23 cellular contexts compared by ENCODE assay signal in genomic region chr1:155527672-155528071, GRCh38. TPM values are rescaled to one million over a fixed set of nuclear protein-coding genes. Genes with fewer than 3 reads are reported as not detected.
DNase-seq lines count a peak whose midpoint lies in the region; ATAC-seq, FAIRE-seq and TF ChIP-seq lines count a peak whose summit lies in the region.
"Had no signal": no experiment of that assay in that cellular context is flagged by ENCODE, and none has a peak within 500 bp of the region (broad histone marks: within the 10 kb centered on the region; RNA-seq: fewer than 3 reads in every experiment).

No MANE protein-coding gene starts in this region.

- H3K4me3 Mint-ChIP-seq in CD14-positive monocyte (no peak overlapping the region), WTC11 (no peak overlapping the region)
- no peak overlapping the region for H3K4me3 Mint-ChIP-seq in activated CD4-positive, alpha-beta T cell treated with anti-CD3 and anti-CD28 coated beads, Interleukin-2, amount 10 ng/mL, durations not matched to agents 7 days and 5 days
- H3K4me3 Mint-ChIP-seq: brain; effector memory CD8-positive, alpha-beta T cell; natural killer cell; T-helper 17 cell had no signal

- TF ChIP-seq CTCF in CD14-positive monocyte (IDR thresholded peaks at IDR 0.05) (no peak), WTC11 (IDR thresholded peaks at IDR 0.05) (no peak), HepG2 (CRISPR knock-in tag; IDR thresholded peaks at IDR 0.05) (no peak)

- ATAC-seq in WTC11 (no peak), HepG2 (no peak)
- ATAC-seq: effector memory CD8-positive, alpha-beta T cell; natural killer cell; Panc1; T-helper 17 cell had no signal

- CTCF ChIA-PET in WTC11 (lab: Charles Lee) (interaction anchor here (0.7 to 0.8 kb wide), 2 partner anchors 12 to 201 kb away, joined by 4 to 5 read pairs; no protein-coding TSS in a partner anchor), HepG2 (lab: Yijun Ruan, JAX; ENCODE audit: low intra/inter-chr PET ratio, low total read pairs) (no interaction called here)
- CTCF ChIA-PET in activated CD4-positive, alpha-beta T cell treated with anti-CD3 and anti-CD28 coated beads, Interleukin-2, amount 10 ng/mL, durations not matched to agents 7 days and 5 days (lab: Charles Lee): interaction anchor here (0.6 to 1.0 kb wide), 4 partner anchors 9 to 109 kb away, joined by 3 to 5 read pairs (median 4); no protein-coding TSS in a partner anchor

- H3K4me2 ChIP-seq in Karpas-422 (ENCODE audit: low read depth, low read length, poor library complexity, severe bottlenecking): peak overlapping the region; percentile 80
- no peak overlapping the region for H3K4me2 ChIP-seq in HepG2 (ENCODE audit: low read depth, low read length)
- H3K4me2 ChIP-seq: BLaER1 had no signal

- TF ChIP-seq EP300 in HepG2 (IDR thresholded peaks at IDR 0.05; ENCODE audit: low read depth in 2 of 2, low read length in 2 of 2): no peak
- TF ChIP-seq EP300 in HepG2 (CRISPR knock-in tag; IDR thresholded peaks at IDR 0.05; ENCODE audit: borderline replicate concordance): no peak

- H3K27me3 Mint-ChIP-seq in CD14-positive monocyte (ENCODE audit: low read depth in 3 of 3) (no peaks in the 10 kb centered on the region), WTC11 (ENCODE audit: low read depth) (no peaks in the 10 kb centered on the region)
- H3K27me3 Mint-ChIP-seq in activated CD4-positive, alpha-beta T cell treated with anti-CD3 and anti-CD28 coated beads, Interleukin-2, amount 10 ng/mL, durations not matched to agents 7 days and 5 days: no peaks in the 10 kb centered on the region
- H3K27me3 Mint-ChIP-seq: brain; effector memory CD8-positive, alpha-beta T cell; T-helper 17 cell had no signal

- H3K9ac ChIP-seq in Karpas-422 (ENCODE audit: low read length) (peak overlapping the region; percentile 11; the same call in 1 of the 2 replicates), HepG2 (ENCODE audit: insufficient read depth, low read depth, low read length) (no peak overlapping the region)
- H3K9ac ChIP-seq: BLaER1 had no signal

- H3K4me1 Mint-ChIP-seq in CD14-positive monocyte (peaks cover 26% of the 10 kb centered on the region), WTC11 (peaks cover 14% of the 10 kb centered on the region)
- peaks cover 20% of the 10 kb centered on the region for H3K4me1 Mint-ChIP-seq in activated CD4-positive, alpha-beta T cell treated with anti-CD3 and anti-CD28 coated beads, Interleukin-2, amount 10 ng/mL, durations not matched to agents 7 days and 5 days

- in situ Hi-C loops in HepG2 (cut with HindIII; ENCODE audit: extremely low pct_ligation_motif_present, low pct_unique_long_range_greater_than_20kb): no loop called here

- no peak for TF ChIP-seq RAD21 in HepG2 (CRISPR knock-in tag; IDR thresholded peaks at IDR 0.05)

- POLR2A ChIA-PET in WTC11 (lab: Charles Lee): interaction anchor here (0.6 kb wide), 1 partner anchor 43 kb away, joined by 3 read pairs; no protein-coding TSS in a partner anchor
- POLR2A ChIA-PET in HepG2 (lab: Yijun Ruan, JAX): interaction anchor here (0.6 kb wide), 1 partner anchor 9 kb away, joined by 4 read pairs; no protein-coding TSS in a partner anchor
- POLR2A ChIA-PET in activated CD4-positive, alpha-beta T cell treated with anti-CD3 and anti-CD28 coated beads, Interleukin-2, amount 10 ng/mL, durations not matched to agents 7 days and 5 days (lab: Charles Lee): no interaction called here

- peak overlapping the region; percentile 97 for H3K27ac ChIP-seq in Karpas-422 (ENCODE audit: low read length)
- H3K27ac ChIP-seq in HepG2 (ENCODE audit: extremely low read length, insufficient read depth, low read length): no peak overlapping the region
- H3K27ac ChIP-seq: BLaER1, uterus, WERI-Rb-1 had no signal

- H3K79me2 ChIP-seq in Karpas-422 (ENCODE audit: low read length) (peaks cover 86% of the 10 kb centered on the region), HepG2 (ENCODE audit: insufficient read depth, low read length) (peaks cover 81% of the 10 kb centered on the region)

- H3K9me3 ChIP-seq in Karpas-422 (ENCODE audit: low read length) (no peaks in the 10 kb centered on the region), HepG2 (ENCODE audit: low read length) (no peaks in the 10 kb centered on the region)
- H3K9me3 ChIP-seq: BLaER1, uterus had no signal

- 97% methylated on average over 6 of the region's 6 CpGs for WGBS in HepG2 (ENCODE audit: low lambda C conversion rate)

- FAIRE-seq in HepG2 (lab: Jason Lieb, UNC): no peak
- FAIRE-seq: colon had no signal

- no peaks in the 10 kb centered on the region for H3K9me2 ChIP-seq in Karpas-422 (replicated peaks; ENCODE audit: insufficient read depth, low read length)

- H3K9me3 Mint-ChIP-seq in CD14-positive monocyte (peaks cover 0 to 1% (median 0%) of the 10 kb centered on the region in 7 donors), WTC11 (no peaks in the 10 kb centered on the region)
- H3K9me3 Mint-ChIP-seq in activated CD4-positive, alpha-beta T cell treated with anti-CD3 and anti-CD28 coated beads, Interleukin-2, amount 10 ng/mL, durations not matched to agents 7 days and 5 days: no peaks in the 10 kb centered on the region
- H3K9me3 Mint-ChIP-seq: effector memory CD8-positive, alpha-beta T cell; natural killer cell had no signal

- no peak overlapping the region for H2AFZ ChIP-seq in Karpas-422 (ENCODE audit: low read length)
- H2AFZ ChIP-seq in HepG2 (ENCODE audit: low read length): no peak overlapping the region

- H3K27me3 ChIP-seq in Karpas-422 (ENCODE audit: low read length) (no peaks in the 10 kb centered on the region), HepG2 (ENCODE audit: control insufficient read depth in 1 of 2, insufficient read depth in 2 of 2, low read length in 2 of 2) (no peaks in the 10 kb centered on the region), H7 (ENCODE audit: control insufficient read depth, insufficient read depth, low read length) (no peaks in the 10 kb centered on the region)
- H3K27me3 ChIP-seq: BLaER1, uterus had no signal

- intact Hi-C loops in CD14-positive monocyte (cut with micrococcal nuclease) (no loop called here), HepG2 (cut with micrococcal nuclease; ENCODE audit: unreplicated experiment) (no loop called here)

- peaks cover 78% of the 10 kb centered on the region for H3K4me1 ChIP-seq in Karpas-422 (ENCODE audit: low read length)
- H3K4me1 ChIP-seq in HepG2 (ENCODE audit: insufficient read depth, low read length): peaks cover 30% of the 10 kb centered on the region

- H4K20me1 ChIP-seq in Karpas-422 (ENCODE audit: insufficient read depth, low read depth, low read length) (peaks cover 6% of the 10 kb centered on the region; the same call in 1 of the 2 replicates), HepG2 (ENCODE audit: insufficient read depth, low read length) (peaks cover 7% of the 10 kb centered on the region)

- no peak overlapping the region for H3K27ac Mint-ChIP-seq in CD14-positive monocyte
- H3K27ac Mint-ChIP-seq in WTC11: no peak overlapping the region
- H3K27ac Mint-ChIP-seq in activated CD4-positive, alpha-beta T cell treated with anti-CD3 and anti-CD28 coated beads, Interleukin-2, amount 10 ng/mL, durations not matched to agents 7 days and 5 days: no peak overlapping the region
- H3K27ac Mint-ChIP-seq: brain; effector memory CD8-positive, alpha-beta T cell; natural killer cell; T-helper 17 cell had no signal

- H3K36me3 Mint-ChIP-seq in CD14-positive monocyte: peaks cover 7% of the 10 kb centered on the region in 2 donors
- no peaks in the 10 kb centered on the region for H3K36me3 Mint-ChIP-seq in WTC11
- H3K36me3 Mint-ChIP-seq in activated CD4-positive, alpha-beta T cell treated with anti-CD3 and anti-CD28 coated beads, Interleukin-2, amount 10 ng/mL, durations not matched to agents 7 days and 5 days (ENCODE audit: low read depth): peaks cover 13% of the 10 kb centered on the region
- H3K36me3 Mint-ChIP-seq: natural killer cell had no signal

- no peak for TF ChIP-seq POLR2A in HepG2 (IDR thresholded peaks at IDR 0.05; ENCODE audit: insufficient read depth in 1 of 2, low read depth in 2 of 2, low read length in 2 of 2)

- H3K4me3 ChIP-seq in Karpas-422 (ENCODE audit: low read length): no peak overlapping the region
- H3K4me3 ChIP-seq in HepG2 (replicated peaks in 1 of 3; ENCODE audit: insufficient read depth in 1 of 3, low read depth in 2 of 3, low read length in 3 of 3): no peak overlapping the region
- H3K4me3 ChIP-seq in H7 (ENCODE audit: insufficient read depth, low read depth, low read length): no peak overlapping the region
- H3K4me3 ChIP-seq: BLaER1, uterus had no signal

- H3K36me3 ChIP-seq in Karpas-422 (ENCODE audit: insufficient read depth, low read length) (peaks cover 5% of the 10 kb centered on the region; the same call in 1 of the 2 replicates), HepG2 (replicated peaks in 1 of 2; ENCODE audit: control insufficient read depth in 1 of 2, insufficient read depth in 2 of 2, low read length in 2 of 2) (no peaks in the 10 kb centered on the region; a peak in 1 of 5 replicates), H7 (replicated peaks; ENCODE audit: control insufficient read depth, insufficient read depth, low read length) (no peaks in the 10 kb centered on the region)
- H3K36me3 ChIP-seq: uterus, WERI-Rb-1 had no signal

- BruUV-seq in HepG2 (replicated peaks; lab: Mats Ljungman, UMichigan): no TSS peak

- DNase-seq in CD14-positive monocyte (ENCODE audit: low spot score) (peak; percentile 66), Karpas-422 (no peak), WTC11 (ENCODE audit: low spot score) (no peak), HepG2 (ENCODE audit: low spot score) (no peak), H7 (no peak), NCI-H1930 (lab: John Stamatoyannopoulos, UW) (no peak)
- no peak for DNase-seq in central memory CD4-positive, alpha-beta T cell
- DNase-seq in activated CD4-positive, alpha-beta T cell treated with anti-CD3 and anti-CD28 coated beads, Interleukin-2, amount 10 ng/mL, durations not matched to agents 7 days and 5 days: no peak
- DNase-seq: activated CD4-positive, alpha-beta T cell treated with anti-CD3 and anti-CD28 coated beads, Interleukin-2, amount 50 U/mL, for 4 hours; activated CD8-positive, alpha-beta memory T cell treated with anti-CD3 and anti-CD28 coated beads, Interleukin-2, amount 50 U/mL, for 48 hours; effector memory CD8-positive, alpha-beta T cell; GOT3; natural killer cell; NCI-H1092 treated with DMSO at 0.1 percent for 48 hours; NCI-H2081 treated with DMSO at 0.1 percent for 48 hours; NCI-H510A; T-helper 17 cell; uterus; WERI-Rb-1 had no signal

RNA-seq across cellular contexts. Expression of gene ASH1L, which starts 34.9 kb away (rescaled TPM):
- polyA plus RNA-seq in CD14-positive monocyte: 1 to 10 TPM; 2.7 to 5.6 TPM
- 27.2 and 45.1 TPM in 2 replicates for total RNA-seq in Karpas-422 (2014; rRNA removed; shearing (Covaris generic); ENCODE audit: low replicate concordance)
- 26.6 to 29.3 TPM (median 27.0 TPM) in 3 replicates for total RNA-seq in WTC11 (2021)
- total RNA-seq in HepG2 (2016; rRNA removed; fragmentation: Illumina TruSeq; extraction: Trizol): 15.3 and 16.5 TPM in 2 replicates
- total RNA-seq in HepG2 (2016; cell fraction: cytosol; rRNA removed; fragmentation: Illumina TruSeq; extraction: Trizol; ENCODE audit: low read depth): 19.6 and 20.3 TPM in 2 replicates
- 14.4 and 14.8 TPM in 2 replicates for total RNA-seq in HepG2 (2016; cell fraction: insoluble cytoplasmic fraction; rRNA removed; fragmentation: Illumina TruSeq; extraction: Trizol)
- 9.8 and 10.0 TPM in 2 replicates for total RNA-seq in HepG2 (2016; cell fraction: membrane; rRNA removed; fragmentation: Illumina TruSeq; extraction: Trizol)
- total RNA-seq in HepG2 (2016; cell fraction: nucleus; rRNA removed; fragmentation: Illumina TruSeq; extraction: Trizol): 33.1 and 33.8 TPM in 2 replicates
- 9.2 and 10.2 TPM in 2 replicates for polyA plus RNA-seq in HepG2 (2011; rRNA removed)
- 6.4 and 7.0 TPM in 2 replicates for polyA plus RNA-seq in HepG2 (2011; cell fraction: cytosol; rRNA removed)
- 25.8 and 26.9 TPM in 2 replicates for polyA plus RNA-seq in HepG2 (2011; cell fraction: nucleus; rRNA removed)
- 9.5 and 10.7 TPM in 2 replicates for polyA plus RNA-seq in HepG2 (2012)
- polyA plus RNA-seq in HepG2 (2016; cell fraction: cytosol; fragmentation: Illumina TruSeq; extraction: Trizol; ENCODE audit: low read depth): 0.15 and 0.16 TPM in 2 replicates
- 4.2 and 5.1 TPM in 2 replicates for polyA plus RNA-seq in HepG2 (2016; cell fraction: insoluble cytoplasmic fraction; fragmentation: Illumina TruSeq; extraction: Trizol; ENCODE audit: low read depth)
- polyA plus RNA-seq in HepG2 (2016; cell fraction: membrane; fragmentation: Illumina TruSeq; extraction: Trizol; ENCODE audit: low read depth): 0.31 and 0.43 TPM in 2 replicates
- polyA plus RNA-seq in HepG2 (2016; cell fraction: nucleus; fragmentation: Illumina TruSeq; extraction: Trizol; ENCODE audit: insufficient read depth, low read depth): 17.2 and 21.7 TPM in 2 replicates
- polyA minus RNA-seq in HepG2 (2011; rRNA and poly(A)+ RNA removed; ENCODE audit: low replicate concordance): 27.4 and 50.2 TPM in 2 replicates
- polyA minus RNA-seq in HepG2 (2011; cell fraction: cytosol; rRNA and poly(A)+ RNA removed): 12.0 and 13.7 TPM in 2 replicates
- 67.2 and 85.5 TPM in 2 replicates for polyA minus RNA-seq in HepG2 (2011; cell fraction: nucleus; rRNA and poly(A)+ RNA removed)
- total RNA-seq in H7 (2014; rRNA removed; shearing (Covaris generic)): 12.0 and 21.0 TPM in 2 replicates
- total RNA-seq in activated CD4-positive, alpha-beta T cell treated with anti-CD3 and anti-CD28 coated beads, Interleukin-2, amount 10 ng/mL, durations not matched to agents 7 days and 5 days: 10 to 100 TPM; 42.9 to 44.1 TPM
